In genomic region chr21:44975720-44976555, GRCh38 we compare ENCODE assay signal across 19 cellular contexts. TPM values are rescaled to one million over a fixed set of nuclear protein-coding genes. Genes with fewer than 3 reads are reported as not detected.
DNase-seq lines count a peak whose midpoint lies in the region; ATAC-seq and TF ChIP-seq lines count a peak whose summit lies in the region.
"Had no signal": no experiment of that assay in that cellular context is flagged by ENCODE, and none has a peak within 500 bp of the region (broad histone marks: within the 10 kb centered on the region; RNA-seq: fewer than 3 reads in every experiment).

No MANE protein-coding gene starts in this region.

- TF ChIP-seq CTCF in foreskin keratinocyte (conservative IDR thresholded peaks at IDR 0.05), result peak; percentile 5

- H3K9ac ChIP-seq in BLaER1 (peak overlapping the region; percentile 2; the same call in 1 of the 2 replicates), HUES6 (ENCODE audit: low read length) (no peak overlapping the region)

- H3K4me2 ChIP-seq in BLaER1, result peak overlapping the region; percentile 34

- ATAC-seq in foreskin keratinocyte (no peak), sciatic nerve (peak; percentile 21), HG03457 (IDR thresholded peaks at IDR 0.05; ENCODE audit: unreplicated experiment) (no peak)
- ATAC-seq: K562, Panc1 had no signal

- DNase-seq in foreskin keratinocyte (no peak), sciatic nerve (ENCODE audit: low spot score) (no peak), DMS153 treated with DMSO at 0.1 percent for 48 hours (lab: John Stamatoyannopoulos, UW; ENCODE audit: unreplicated experiment) (no peak)
- no peak for DNase-seq in activated CD8-positive, alpha-beta memory T cell treated with anti-CD3 and anti-CD28 coated beads, Interleukin-2, amount 50 U/mL, for 48 hours
- DNase-seq: AML-193; CD4-positive, CD25-positive, alpha-beta regulatory T cell; COR-L47; GF-D8; HCEC 1CT; NCI-H1694 treated with DMSO at 0.1 percent for 48 hours; NCI-H2107; NCI-H226; NCI-H524; SW 1271 had no signal

- H4K20me1 ChIP-seq in BLaER1, result peaks cover 50% of the 10 kb centered on the region

- intact Hi-C loops in sciatic nerve (cut with DNase I), result no loop called here

- H3K4me3 ChIP-seq in BLaER1 (no peak overlapping the region), HUES6 (ENCODE audit: low read depth, low read length) (no peak overlapping the region)
- H3K4me3 ChIP-seq: K562 had no signal

- H3K27ac ChIP-seq in BLaER1 (0 out of 2 replicates have a peak overlapping the region, but pooled peaks have one; percentile 26), HUES6 (ENCODE audit: low read depth, low read length) (0 out of 2 replicates have a peak overlapping the region, but pooled peaks have one; percentile 21), foreskin keratinocyte (no peak overlapping the region)

- no peaks in the 10 kb centered on the region for H3K9me3 ChIP-seq in BLaER1
- no peaks in the 10 kb centered on the region for H3K9me3 ChIP-seq in HUES6 (ENCODE audit: control insufficient read depth, insufficient read depth, low read depth, low read length)

- peaks cover 87% of the 10 kb centered on the region for H3K4me1 ChIP-seq in BLaER1
- H3K4me1 ChIP-seq in HUES6 (ENCODE audit: control insufficient read depth, insufficient read depth, low read length), result peaks cover 28% of the 10 kb centered on the region
- H3K4me1 ChIP-seq in foreskin keratinocyte, result no peaks in the 10 kb centered on the region

- H3K36me3 ChIP-seq in BLaER1, result peaks cover 61% of the 10 kb centered on the region
- peaks cover 52% of the 10 kb centered on the region for H3K36me3 ChIP-seq in HUES6 (ENCODE audit: control insufficient read depth, insufficient read depth, low read length)

- H3K27me3 ChIP-seq in BLaER1 (no peaks in the 10 kb centered on the region), HUES6 (ENCODE audit: control insufficient read depth, insufficient read depth, low read length) (no peaks in the 10 kb centered on the region), foreskin keratinocyte (no peaks in the 10 kb centered on the region)

RNA-seq across cellular contexts. Expression of gene SLX9, which starts 36.1 kb away (rescaled TPM):
- total RNA-seq in foreskin keratinocyte (39.7 and 54.7 TPM in 2 replicates), sciatic nerve (17.1 TPM)
- 54.8 and 73.8 TPM in 2 replicates for polyA plus RNA-seq in foreskin keratinocyte

RNA-seq across cellular contexts. Expression of gene ITGB2, which starts 55.2 kb away (rescaled TPM):
- total RNA-seq in foreskin keratinocyte (6.4 and 6.5 TPM in 2 replicates), sciatic nerve (56.7 TPM)
- polyA plus RNA-seq in foreskin keratinocyte, result 5.0 and 5.2 TPM in 2 replicates
